1 cellular context compared by ENCODE assay signal in genomic region chr19:611506-611869, GRCh38.
TF ChIP-seq lines count a peak whose summit lies in the region.

No MANE protein-coding gene starts in this region.

TF ChIP-seq in HepG2, 621 proteins besides CTCF, POLR2A, EP300 and RAD21:
- no peak for TF ChIP-seq ZNF275 (CRISPR knock-in tag; IDR thresholded peaks at IDR 0.05; ENCODE audit: borderline replicate concordance)
- TF ChIP-seq JUND (CRISPR knock-in tag; IDR thresholded peaks at IDR 0.05): no peak
- no peak for TF ChIP-seq SIX1 (CRISPR knock-in tag; IDR thresholded peaks at IDR 0.05; ENCODE audit: borderline replicate concordance)
- TF ChIP-seq ZNF615 (CRISPR knock-in tag; IDR thresholded peaks at IDR 0.05; ENCODE audit: borderline replicate concordance): no peak
- TF ChIP-seq AKAP8 (CRISPR knock-in tag; IDR thresholded peaks at IDR 0.05): no peak
- TF ChIP-seq ZNF33B (CRISPR knock-in tag; IDR thresholded peaks at IDR 0.05): no peak
- TF ChIP-seq YEATS4 (CRISPR knock-in tag; IDR thresholded peaks at IDR 0.05; ENCODE audit: borderline replicate concordance): no peak
- no peak for TF ChIP-seq MYPOP (CRISPR knock-in tag; IDR thresholded peaks at IDR 0.05)
- no peak for TF ChIP-seq IKZF4 (CRISPR knock-in tag; IDR thresholded peaks at IDR 0.05; ENCODE audit: borderline replicate concordance, low read depth, not compliant biosample characterization)
- no peak for TF ChIP-seq YEATS2 (CRISPR knock-in tag; IDR thresholded peaks at IDR 0.05; ENCODE audit: borderline replicate concordance)
- no peak for TF ChIP-seq ZBTB2 (CRISPR knock-in tag; IDR thresholded peaks at IDR 0.05; ENCODE audit: low read depth)
- TF ChIP-seq ZNF143 (CRISPR knock-in tag; IDR thresholded peaks at IDR 0.05): no peak
- no peak for TF ChIP-seq REL (CRISPR knock-in tag; conservative IDR thresholded peaks at IDR 0.05)
- no peak for TF ChIP-seq REPIN1 (CRISPR knock-in tag; IDR thresholded peaks at IDR 0.05; ENCODE audit: borderline replicate concordance, low read depth)
- TF ChIP-seq ARID5B (CRISPR knock-in tag; IDR thresholded peaks at IDR 0.05): no peak
- TF ChIP-seq NFYC (CRISPR knock-in tag; IDR thresholded peaks at IDR 0.05): no peak
- TF ChIP-seq ZNF564 (CRISPR knock-in tag; IDR thresholded peaks at IDR 0.05): no peak
- no peak for TF ChIP-seq ONECUT2 (CRISPR knock-in tag; IDR thresholded peaks at IDR 0.05)
- no peak for TF ChIP-seq ZNF180 (CRISPR knock-in tag; IDR thresholded peaks at IDR 0.05; ENCODE audit: borderline replicate concordance, low read depth)
- no peak for TF ChIP-seq NAIF1 (CRISPR knock-in tag; IDR thresholded peaks at IDR 0.05; ENCODE audit: borderline replicate concordance)
